ENCODE assay signal across 8 cellular contexts in genomic region chr11:111603633-111604130, GRCh38. TPM values are rescaled to one million over a fixed set of nuclear protein-coding genes. Genes with fewer than 3 reads are reported as not detected.
DNase-seq lines count a peak whose midpoint lies in the region; ATAC-seq, FAIRE-seq and TF ChIP-seq lines count a peak whose summit lies in the region.

No MANE protein-coding gene starts in this region.

- peak overlapping the region; percentile 84 to 100 (median 91) for H3K4me3 Mint-ChIP-seq in T-cell

- no peaks in the 10 kb centered on the region for H3K36me3 ChIP-seq in gastrocnemius medialis

- no peaks in the 10 kb centered on the region for H3K27me3 Mint-ChIP-seq in T-cell

- H3K4me1 Mint-ChIP-seq in T-cell, result peaks cover 26 to 35% (median 29%) of the 10 kb centered on the region in 3 donors

- H3K27ac Mint-ChIP-seq in T-cell, result peak overlapping the region; percentile 71 to 75

- peaks cover 40 to 43% of the 10 kb centered on the region in 2 donors for H3K4me1 ChIP-seq in gastrocnemius medialis

- H3K9me3 ChIP-seq in gastrocnemius medialis, result no peaks in the 10 kb centered on the region

- TF ChIP-seq CTCF in fibroblast of the aortic adventitia (IDR thresholded peaks at IDR 0.05; ENCODE audit: insufficient read depth, low read length) (no peak), gastrocnemius medialis (IDR thresholded peaks at IDR 0.05 in 4 of 5, conservative IDR thresholded peaks at IDR 0.05 in 1 of 5) (no peak)

- peak overlapping the region; percentile 83 for H3K4me3 ChIP-seq in fibroblast of the aortic adventitia (ENCODE audit: low read depth, low read length)
- H3K4me3 ChIP-seq in gastrocnemius medialis, result peak overlapping the region; percentile 72 to 94 (median 88)

- CTCF ChIA-PET in T-cell (lab: Charles Lee), result interaction anchor here (0.6 to 1.4 kb wide), 10 partner anchors 10 to 278 kb away, joined by 3 to 17 read pairs (median 6); partner anchors contain the start of genes ALG9 (in 1 of the 2) and PPP2R1B (in 1 of the 2)

- H3K27me3 ChIP-seq in gastrocnemius medialis, result no peaks in the 10 kb centered on the region

- ATAC-seq in T-cell (replicated peaks in 1 of 4), result no peak
- ATAC-seq in gastrocnemius medialis, result no peak
- no peak for ATAC-seq in GM18867 (IDR thresholded peaks at IDR 0.05; ENCODE audit: unreplicated experiment)

- peak overlapping the region; percentile 90 to 98 (median 97) for H3K27ac ChIP-seq in gastrocnemius medialis

- no peak for DNase-seq in GM12891 (ENCODE audit: insufficient read length, low spot score)
- no peak for DNase-seq in T-cell
- DNase-seq in fibroblast of the aortic adventitia (ENCODE audit: low read depth), result peak; percentile 38
- no peak for DNase-seq in gastrocnemius medialis
- DNase-seq in stimulated activated CD4-positive, alpha-beta T cell treated with anti-CD3 and anti-CD28 coated beads, Interleukin-4, amount 100 ng/mL, for 1 hour, result no peak
- no peak for DNase-seq in AG20443 (ENCODE audit: low spot score)
- no peak for DNase-seq in KBM-7

- intact Hi-C loops in gastrocnemius medialis (cut with DNase I; ENCODE audit: low total_unique reads), result loop anchor here (1.0 to 5.0 kb wide), 6 partner anchors 39 to 163 kb away; partner anchors contain the start of gene PPP2R1B

- no peaks in the 10 kb centered on the region for H3K36me3 Mint-ChIP-seq in T-cell

- TF ChIP-seq POLR2A in GM12891 (IDR thresholded peaks at IDR 0.05; ENCODE audit: low read depth, low read length) (no peak), gastrocnemius medialis (IDR thresholded peaks at IDR 0.05) (no peak)

- FAIRE-seq in GM12891 (lab: Jason Lieb, UNC), result peak; percentile 59

- H3K9me3 Mint-ChIP-seq in T-cell, result no peaks in the 10 kb centered on the region

- in situ Hi-C loops in gastrocnemius medialis (cut with MboI; ENCODE audit: low sequenced_read_pairs in 4 of 4) (loop anchor here (5.0 kb wide), 3 partner anchors 174 to 239 kb away; no protein-coding TSS in a partner anchor), KBM-7 (cut with MboI; ENCODE audit: low pct_unique_long_range_greater_than_20kb, low sequenced_read_pairs) (no loop called here)

- POLR2A ChIA-PET in T-cell (lab: Charles Lee), result no interaction called here

TF ChIP-seq in GM12891, 5 proteins besides CTCF, POLR2A, EP300 and RAD21:
- no peak for TF ChIP-seq TAF1 (IDR thresholded peaks at IDR 0.05; ENCODE audit: low read depth, low read length)
- no peak for TF ChIP-seq POU2F2 (IDR thresholded peaks at IDR 0.05; ENCODE audit: low read depth, low read length)
- TF ChIP-seq SPI1 (IDR thresholded peaks at IDR 0.05; ENCODE audit: low read depth, low read length), result no peak
- TF ChIP-seq POLR2AphosphoS5 (IDR thresholded peaks at IDR 0.05; ENCODE audit: low read depth, low read length), result no peak
- no peak for TF ChIP-seq PAX5 (IDR thresholded peaks at IDR 0.05; ENCODE audit: insufficient read depth, low read length, severe bottlenecking)

RNA-seq across cellular contexts. Expression of gene SIK2, which starts 1.4 kb away (rescaled TPM):
- polyA plus RNA-seq in GM12891 (2012; ENCODE audit: low read depth, missing spikeins), result 3.7 TPM
- total RNA-seq in T-cell (10 to 100 TPM in 1 of 5 donors, 1 to 10 TPM in 4; 6.0 to 11.4 (median 9.1) TPM), fibroblast of the aortic adventitia (ENCODE audit: low replicate concordance) (8.8 and 16.6 TPM in 2 replicates), gastrocnemius medialis (10 to 100 TPM; 16.5 to 98.7 (median 43.8) TPM)
